ENCODE assay signal across 13 cellular contexts in the genomic region with DNA sequence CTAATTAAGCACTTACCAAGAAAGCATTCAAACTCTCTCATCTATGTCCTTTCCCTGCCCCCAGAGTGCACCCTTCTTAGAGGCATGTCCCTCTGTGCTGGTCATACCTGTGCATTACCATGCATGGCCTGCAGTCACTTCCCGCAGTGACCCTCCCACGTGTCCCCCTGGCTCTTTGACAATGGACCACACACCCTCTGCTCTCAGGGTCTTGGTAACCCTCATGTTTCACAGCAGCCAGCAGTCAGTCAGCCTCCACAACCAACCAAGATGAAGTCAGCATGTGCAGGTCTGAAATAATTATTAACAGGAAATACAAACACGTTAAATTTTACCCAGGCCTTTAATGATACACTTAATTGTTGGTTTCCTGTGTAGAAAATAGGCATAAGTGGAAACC. TPM values are rescaled to one million over a fixed set of nuclear protein-coding genes. Genes with fewer than 3 reads are reported as not detected.
DNase-seq lines count a peak whose midpoint lies in the region; ATAC-seq, FAIRE-seq and TF ChIP-seq lines count a peak whose summit lies in the region.
"Had no signal": no experiment of that assay in that cellular context is flagged by ENCODE, and none has a peak within 500 bp of the region (broad histone marks: within the 10 kb centered on the region; RNA-seq: fewer than 3 reads in every experiment).

No MANE protein-coding gene starts in this region.

- no peaks in the 10 kb centered on the region for H3K27me3 ChIP-seq in GM12878 (replicated peaks in 1 of 2; ENCODE audit: control insufficient read depth in 2 of 2, insufficient read depth in 2 of 2, low read length in 1 of 2)

- H3K4me2 ChIP-seq in GM12878 (ENCODE audit: control insufficient read depth, insufficient read depth), result no peak overlapping the region

- FAIRE-seq in GM12878 (lab: Jason Lieb, UNC), result no peak

- H3K36me3 Mint-ChIP-seq in activated CD4-positive, alpha-beta T cell treated with anti-CD3 and anti-CD28 coated beads, Interleukin-2, amount 10 ng/mL, durations not matched to agents 7 days and 5 days (ENCODE audit: low read depth), result peaks cover 29% of the 10 kb centered on the region
- H3K36me3 Mint-ChIP-seq in osteocyte (ENCODE audit: unreplicated experiment), result peaks cover 4% of the 10 kb centered on the region

- peaks cover 4% of the 10 kb centered on the region; the same call in 2 of the 3 replicates for H3K9me3 ChIP-seq in GM12878 (replicated peaks; ENCODE audit: control insufficient read depth, insufficient read depth, low read length)

- TF ChIP-seq RAD21 in GM12878 (IDR thresholded peaks at IDR 0.05; ENCODE audit: insufficient read depth, low read depth, low read length), result no peak

- H3K4me3 Mint-ChIP-seq in activated CD4-positive, alpha-beta T cell treated with anti-CD3 and anti-CD28 coated beads, Interleukin-2, amount 10 ng/mL, durations not matched to agents 7 days and 5 days, result peak overlapping the region; percentile 6
- H3K4me3 Mint-ChIP-seq in osteocyte (ENCODE audit: unreplicated experiment), result no peak overlapping the region
- H3K4me3 Mint-ChIP-seq: stimulated activated naive CD8-positive, alpha-beta T cell treated with anti-CD3 and anti-CD28 coated beads, Interleukin-15, Interleukin-2, amounts not matched to agents 100 ng/mL and 50 ng/mL, for 24 hours had no signal

- CTCF ChIA-PET in activated CD4-positive, alpha-beta T cell treated with anti-CD3 and anti-CD28 coated beads, Interleukin-2, amount 10 ng/mL, durations not matched to agents 7 days and 5 days (lab: Charles Lee), result interaction anchor here (1.4 to 2.4 kb wide), 3 partner anchors 11 to 67 kb away, joined by 4 to 6 read pairs (median 4); no protein-coding TSS in a partner anchor
- CTCF ChIA-PET in GM12878 (lab: Yijun Ruan, JAX), result interaction anchor here (0.8 to 2.6 kb wide), 4 partner anchors 18 to 322 kb away, joined by 4 to 6 read pairs (median 4); no protein-coding TSS in a partner anchor

- no peak for TF ChIP-seq EP300 in GM12878 (IDR thresholded peaks at IDR 0.05; ENCODE audit: borderline replicate concordance in 1 of 2, control insufficient read depth in 1 of 2, low read depth in 2 of 2, low read length in 2 of 2)

- ATAC-seq in GM21423 (IDR thresholded peaks at IDR 0.05; ENCODE audit: unreplicated experiment) (peak; percentile 31), GM12878 (peak; percentile 59)

- intact Hi-C loops in GM12878 (cut with micrococcal nuclease; ENCODE audit: unreplicated experiment), result no loop called here

- H4K20me1 ChIP-seq in GM12878 (ENCODE audit: control insufficient read depth, insufficient read depth), result no peaks in the 10 kb centered on the region; the same call in 1 of the 2 replicates

- peaks cover 12% of the 10 kb centered on the region for H3K9me3 Mint-ChIP-seq in activated CD4-positive, alpha-beta T cell treated with anti-CD3 and anti-CD28 coated beads, Interleukin-2, amount 10 ng/mL, durations not matched to agents 7 days and 5 days
- peaks cover 19% of the 10 kb centered on the region for H3K9me3 Mint-ChIP-seq in osteocyte (ENCODE audit: unreplicated experiment)
- H3K9me3 Mint-ChIP-seq: stimulated activated naive CD8-positive, alpha-beta T cell treated with anti-CD3 and anti-CD28 coated beads, Interleukin-15, Interleukin-2, amounts not matched to agents 100 ng/mL and 50 ng/mL, for 24 hours had no signal

- no peak for TF ChIP-seq POLR2A in GM12878 (IDR thresholded peaks at IDR 0.05; ENCODE audit: low read depth, low read length)

- H2AFZ ChIP-seq in GM12878 (ENCODE audit: control insufficient read depth, low read depth, low read length), result no peak overlapping the region

- H3K27ac ChIP-seq in GM12878 (ENCODE audit: control insufficient read depth, insufficient read depth), result no peak overlapping the region; the same call in 1 of the 2 replicates
- H3K27ac ChIP-seq in substantia nigra (ENCODE audit: low read depth, low read length, poor library complexity, severe bottlenecking), result no peak overlapping the region

- peaks cover 28% of the 10 kb centered on the region for H3K4me1 ChIP-seq in GM12878 (ENCODE audit: control insufficient read depth, insufficient read depth, low read length)

- no peak for TF ChIP-seq CTCF in GM12878 (IDR thresholded peaks at IDR 0.05 in 2 of 3, conservative IDR thresholded peaks at IDR 0.05 in 1 of 3; ENCODE audit: control insufficient read depth in 2 of 3, extremely low read depth in 1 of 3, insufficient read depth in 1 of 3, low read depth in 3 of 3, low read length in 3 of 3)
- TF ChIP-seq CTCF in osteocyte (IDR thresholded peaks at IDR 0.05), result no peak

- in situ Hi-C loops in GM12878 (cut with MboI), result no loop called here

- 0 out of 2 replicates have a peak overlapping the region, but pooled peaks have one; percentile 5 for H3K4me3 ChIP-seq in GM12878

- peaks cover 65% of the 10 kb centered on the region for H3K4me1 Mint-ChIP-seq in activated CD4-positive, alpha-beta T cell treated with anti-CD3 and anti-CD28 coated beads, Interleukin-2, amount 10 ng/mL, durations not matched to agents 7 days and 5 days
- H3K4me1 Mint-ChIP-seq in osteocyte (ENCODE audit: unreplicated experiment), result no peaks in the 10 kb centered on the region

- H3K9ac ChIP-seq in GM12878 (ENCODE audit: control insufficient read depth, insufficient read depth, low read length), result no peak overlapping the region

- no peak for DNase-seq in activated CD4-positive, alpha-beta T cell treated with anti-CD3 and anti-CD28 coated beads, Interleukin-2, amount 10 ng/mL, durations not matched to agents 7 days and 5 days
- no peak for DNase-seq in activated CD4-positive, alpha-beta T cell treated with anti-CD3 and anti-CD28 coated beads for 48 hours
- DNase-seq in GM12878 (ENCODE audit: low read depth, low spot score) (peak; percentile 48), osteocyte (ENCODE audit: extremely low spot score, unreplicated experiment) (peak; percentile 23), pons (ENCODE audit: low spot score) (no peak), substantia nigra (lab: John Stamatoyannopoulos, UW) (no peak), NCI-H2029 treated with DMSO at 0.1 percent for 48 hours (lab: John Stamatoyannopoulos, UW) (no peak)
- DNase-seq: ACHN, dermis blood vessel endothelial cell, SHP77 treated with DMSO at 0.1 percent for 48 hours had no signal

- POLR2A ChIA-PET in activated CD4-positive, alpha-beta T cell treated with anti-CD3 and anti-CD28 coated beads, Interleukin-2, amount 10 ng/mL, durations not matched to agents 7 days and 5 days (lab: Charles Lee), result interaction anchor here (1.1 kb wide), 1 partner anchor 348 kb away, joined by 3 read pairs; a partner anchor contains a TSS
- POLR2A ChIA-PET in GM12878 (lab: Charles Lee), result interaction anchor here (0.6 kb wide), 1 partner anchor 91 kb away, joined by 4 read pairs; no protein-coding TSS in a partner anchor

- 6% methylated on average over 3 of the region's 3 CpGs for WGBS in GM12878 (ENCODE audit: insufficient coverage, insufficient replicate concordance, low lambda C conversion rate, missing lambda C conversion rate)

- no peaks in the 10 kb centered on the region for H3K79me2 ChIP-seq in GM12878 (ENCODE audit: control insufficient read depth, insufficient read depth, low read length)

- SMC1A ChIA-PET in GM12878 (lab: Charles Lee; ENCODE audit: uncharacterized antibody, unreplicated experiment), result interaction anchor here (1.2 to 1.7 kb wide), 2 partner anchors 12 to 737 kb away, joined by 3 read pairs; no protein-coding TSS in a partner anchor

- H3K27me3 Mint-ChIP-seq in activated CD4-positive, alpha-beta T cell treated with anti-CD3 and anti-CD28 coated beads, Interleukin-2, amount 10 ng/mL, durations not matched to agents 7 days and 5 days, result peaks cover 8% of the 10 kb centered on the region
- peaks cover 5% of the 10 kb centered on the region for H3K27me3 Mint-ChIP-seq in osteocyte (ENCODE audit: unreplicated experiment)
- H3K27me3 Mint-ChIP-seq: stimulated activated naive CD8-positive, alpha-beta T cell treated with anti-CD3 and anti-CD28 coated beads, Interleukin-15, Interleukin-2, amounts not matched to agents 100 ng/mL and 50 ng/mL, for 24 hours had no signal

- RAD21 ChIA-PET in GM12878 (lab: Charles Lee; ENCODE audit: unreplicated experiment), result interaction anchor here (2.4 kb wide), 1 partner anchor 19 kb away, joined by 8 read pairs; no protein-coding TSS in a partner anchor

- no peaks in the 10 kb centered on the region; a peak in 1 of 4 replicates for H3K36me3 ChIP-seq in GM12878 (ENCODE audit: control insufficient read depth in 2 of 2, insufficient read depth in 2 of 2, low read length in 1 of 2)

- BruUV-seq in GM12878 (replicated peaks; lab: Mats Ljungman, UMichigan), result no TSS peak

- peak overlapping the region; percentile 92 for H3K27ac Mint-ChIP-seq in activated CD4-positive, alpha-beta T cell treated with anti-CD3 and anti-CD28 coated beads, Interleukin-2, amount 10 ng/mL, durations not matched to agents 7 days and 5 days
- no peak overlapping the region for H3K27ac Mint-ChIP-seq in osteocyte (ENCODE audit: unreplicated experiment)
- H3K27ac Mint-ChIP-seq: stimulated activated naive CD8-positive, alpha-beta T cell treated with anti-CD3 and anti-CD28 coated beads, Interleukin-15, Interleukin-2, amounts not matched to agents 100 ng/mL and 50 ng/mL, for 24 hours had no signal

RNA-seq across cellular contexts. Expression of a gene that starts 10.1 kb away (rescaled TPM):
- not detected for total RNA-seq in activated CD4-positive, alpha-beta T cell treated with anti-CD3 and anti-CD28 coated beads, Interleukin-2, amount 10 ng/mL, durations not matched to agents 7 days and 5 days
- total RNA-seq in GM12878 (2013; cell fraction: nucleolus; rRNA removed), result not detected in 2 replicates
- total RNA-seq in GM12878 (2014; rRNA removed), result not detected in 2 replicates
- not detected in 2 replicates for total RNA-seq in GM12878 (2014; rRNA removed; fragmentation: Illumina TruSeq; extraction: Trizol)
- total RNA-seq in GM12878 (2021), result not detected in 2 replicates
- polyA plus RNA-seq in GM12878 (2011; ENCODE audit: low read depth), result not detected
- polyA plus RNA-seq in GM12878 (2011; rRNA removed), result not detected in 2 replicates
- polyA plus RNA-seq in GM12878 (2011; cell fraction: cytosol; rRNA removed), result not detected in 2 replicates
- not detected in 2 replicates for polyA plus RNA-seq in GM12878 (2011; cell fraction: nucleus; rRNA removed)
- polyA plus RNA-seq in GM12878 (2012), result not detected in 2 replicates
- polyA plus RNA-seq in GM12878 (2014; fragmentation: Illumina TruSeq; extraction: Trizol), result not detected in 2 replicates
- not detected for polyA plus RNA-seq in GM12878 (2014; fragmentation: Nextera tagmentation; extraction: Ambion mirVana)
- not detected in 2 replicates for polyA plus RNA-seq in GM12878 (2014; rRNA removed)
- not detected for polyA plus RNA-seq in GM12878 (2016; fragmentation: Nextera tagmentation; extraction: Ambion mirVana)
- polyA minus RNA-seq in GM12878 (2011; rRNA and poly(A)+ RNA removed), result not detected in 2 replicates
- not detected in 2 replicates for polyA minus RNA-seq in GM12878 (2011; cell fraction: cytosol; rRNA and poly(A)+ RNA removed)
- not detected in 2 replicates for polyA minus RNA-seq in GM12878 (2011; cell fraction: nucleus; rRNA and poly(A)+ RNA removed)
- total RNA-seq in osteocyte, result not detected in 2 replicates
- total RNA-seq: dermis blood vessel endothelial cell, HT-29 had no signal

RNA-seq across cellular contexts. Expression of a gene that starts 25.0 kb away (rescaled TPM):
- not detected for total RNA-seq in activated CD4-positive, alpha-beta T cell treated with anti-CD3 and anti-CD28 coated beads, Interleukin-2, amount 10 ng/mL, durations not matched to agents 7 days and 5 days
- not detected in 2 replicates for total RNA-seq in GM12878 (2013; cell fraction: nucleolus; rRNA removed)
- total RNA-seq in GM12878 (2014; rRNA removed) (0.17 TPM in 1 of 2 replicates, not detected in the other), GM12878 (2014; rRNA removed; fragmentation: Illumina TruSeq; extraction: Trizol) (not detected in 2 replicates), GM12878 (2021) (not detected in 2 replicates), osteocyte (not detected in 2 replicates)
- polyA plus RNA-seq in GM12878 (2011; ENCODE audit: low read depth), result not detected
- polyA plus RNA-seq in GM12878 (2011; rRNA removed) (4.9 and 5.7 TPM in 2 replicates), GM12878 (2014; fragmentation: Illumina TruSeq; extraction: Trizol) (not detected in 2 replicates), GM12878 (2014; fragmentation: Nextera tagmentation; extraction: Ambion mirVana) (not detected), GM12878 (2014; rRNA removed) (not detected in 2 replicates), GM12878 (2016; fragmentation: Nextera tagmentation; extraction: Ambion mirVana) (under 1 TPM in 1 of 2 experiments, not detected in 1; 0.16 TPM)
- polyA plus RNA-seq in GM12878 (2011; cell fraction: cytosol; rRNA removed), result 5.0 and 5.4 TPM in 2 replicates
- polyA plus RNA-seq in GM12878 (2011; cell fraction: nucleus; rRNA removed), result 6.9 and 7.3 TPM in 2 replicates
- polyA plus RNA-seq in GM12878 (2012), result not detected in 2 replicates
- 0.51 and 2.9 TPM in 2 replicates for polyA minus RNA-seq in GM12878 (2011; rRNA and poly(A)+ RNA removed)
- polyA minus RNA-seq in GM12878 (2011; cell fraction: cytosol; rRNA and poly(A)+ RNA removed), result 1.6 TPM in 1 of 2 replicates, not detected in the other
- polyA minus RNA-seq in GM12878 (2011; cell fraction: nucleus; rRNA and poly(A)+ RNA removed), result 1.1 and 1.7 TPM in 2 replicates
- total RNA-seq: dermis blood vessel endothelial cell, HT-29 had no signal

RNA-seq across cellular contexts. Expression of a gene that starts 29.1 kb away (rescaled TPM):
- not detected for total RNA-seq in activated CD4-positive, alpha-beta T cell treated with anti-CD3 and anti-CD28 coated beads, Interleukin-2, amount 10 ng/mL, durations not matched to agents 7 days and 5 days
- total RNA-seq in GM12878 (2013; cell fraction: nucleolus; rRNA removed), result not detected in 2 replicates
- total RNA-seq in GM12878 (2014; rRNA removed) (not detected in 2 replicates), GM12878 (2014; rRNA removed; fragmentation: Illumina TruSeq; extraction: Trizol) (not detected in 2 replicates), GM12878 (2021) (not detected in 2 replicates), osteocyte (not detected in 2 replicates)
- not detected for polyA plus RNA-seq in GM12878 (2011; ENCODE audit: low read depth)
- polyA plus RNA-seq in GM12878 (2011; rRNA removed) (not detected in 2 replicates), GM12878 (2014; fragmentation: Illumina TruSeq; extraction: Trizol) (not detected in 2 replicates), GM12878 (2014; fragmentation: Nextera tagmentation; extraction: Ambion mirVana) (not detected), GM12878 (2014; rRNA removed) (not detected in 2 replicates), GM12878 (2016; fragmentation: Nextera tagmentation; extraction: Ambion mirVana) (not detected)
- not detected in 2 replicates for polyA plus RNA-seq in GM12878 (2011; cell fraction: cytosol; rRNA removed)
- not detected in 2 replicates for polyA plus RNA-seq in GM12878 (2011; cell fraction: nucleus; rRNA removed)
- not detected in 2 replicates for polyA plus RNA-seq in GM12878 (2012)
- polyA minus RNA-seq in GM12878 (2011; rRNA and poly(A)+ RNA removed), result not detected in 2 replicates
- polyA minus RNA-seq in GM12878 (2011; cell fraction: cytosol; rRNA and poly(A)+ RNA removed), result not detected in 2 replicates
- polyA minus RNA-seq in GM12878 (2011; cell fraction: nucleus; rRNA and poly(A)+ RNA removed), result not detected in 2 replicates
- total RNA-seq: dermis blood vessel endothelial cell, HT-29 had no signal

RNA-seq across cellular contexts. Expression of a gene that starts 31.4 kb away (rescaled TPM):
- under 1 TPM in 1 of 2 experiments, not detected in 1; 0.12 TPM for total RNA-seq in activated CD4-positive, alpha-beta T cell treated with anti-CD3 and anti-CD28 coated beads, Interleukin-2, amount 10 ng/mL, durations not matched to agents 7 days and 5 days
- total RNA-seq in GM12878 (2013; cell fraction: nucleolus; rRNA removed), result not detected in 2 replicates
- total RNA-seq in GM12878 (2014; rRNA removed) (not detected in 2 replicates), GM12878 (2014; rRNA removed; fragmentation: Illumina TruSeq; extraction: Trizol) (not detected in 2 replicates), GM12878 (2021) (not detected in 2 replicates), osteocyte (not detected in 2 replicates)
- not detected for polyA plus RNA-seq in GM12878 (2011; ENCODE audit: low read depth)
- polyA plus RNA-seq in GM12878 (2011; rRNA removed) (0.16 and 0.23 TPM in 2 replicates), GM12878 (2014; fragmentation: Illumina TruSeq; extraction: Trizol) (not detected in 2 replicates), GM12878 (2014; fragmentation: Nextera tagmentation; extraction: Ambion mirVana) (not detected), GM12878 (2014; rRNA removed) (not detected in 2 replicates), GM12878 (2016; fragmentation: Nextera tagmentation; extraction: Ambion mirVana) (not detected)
- 0.17 and 0.25 TPM in 2 replicates for polyA plus RNA-seq in GM12878 (2011; cell fraction: cytosol; rRNA removed)
- polyA plus RNA-seq in GM12878 (2011; cell fraction: nucleus; rRNA removed), result 5.1 and 6.0 TPM in 2 replicates
- polyA plus RNA-seq in GM12878 (2012), result not detected in 2 replicates
- 1.6 and 1.7 TPM in 2 replicates for polyA minus RNA-seq in GM12878 (2011; rRNA and poly(A)+ RNA removed)
- polyA minus RNA-seq in GM12878 (2011; cell fraction: cytosol; rRNA and poly(A)+ RNA removed), result not detected in 2 replicates
- 0.97 and 2.2 TPM in 2 replicates for polyA minus RNA-seq in GM12878 (2011; cell fraction: nucleus; rRNA and poly(A)+ RNA removed)
- total RNA-seq: dermis blood vessel endothelial cell, HT-29 had no signal

RNA-seq across cellular contexts. Expression of a gene that starts 37.8 kb away (rescaled TPM):
- total RNA-seq in activated CD4-positive, alpha-beta T cell treated with anti-CD3 and anti-CD28 coated beads, Interleukin-2, amount 10 ng/mL, durations not matched to agents 7 days and 5 days, result not detected
- not detected in 2 replicates for total RNA-seq in GM12878 (2013; cell fraction: nucleolus; rRNA removed)
- total RNA-seq in GM12878 (2014; rRNA removed) (not detected in 2 replicates), GM12878 (2014; rRNA removed; fragmentation: Illumina TruSeq; extraction: Trizol) (not detected in 2 replicates), GM12878 (2021) (not detected in 2 replicates), osteocyte (not detected in 2 replicates)
- polyA plus RNA-seq in GM12878 (2011; ENCODE audit: low read depth), result not detected
- polyA plus RNA-seq in GM12878 (2011; rRNA removed) (1.1 and 1.9 TPM in 2 replicates), GM12878 (2014; fragmentation: Illumina TruSeq; extraction: Trizol) (not detected in 2 replicates), GM12878 (2014; fragmentation: Nextera tagmentation; extraction: Ambion mirVana) (not detected), GM12878 (2014; rRNA removed) (not detected in 2 replicates), GM12878 (2016; fragmentation: Nextera tagmentation; extraction: Ambion mirVana) (not detected)
- polyA plus RNA-seq in GM12878 (2011; cell fraction: cytosol; rRNA removed), result 3.1 and 3.7 TPM in 2 replicates
- polyA plus RNA-seq in GM12878 (2011; cell fraction: nucleus; rRNA removed), result 4.7 and 6.7 TPM in 2 replicates
- polyA plus RNA-seq in GM12878 (2012), result not detected in 2 replicates
- 2.8 and 4.6 TPM in 2 replicates for polyA minus RNA-seq in GM12878 (2011; rRNA and poly(A)+ RNA removed)
- polyA minus RNA-seq in GM12878 (2011; cell fraction: cytosol; rRNA and poly(A)+ RNA removed), result not detected in 2 replicates
- polyA minus RNA-seq in GM12878 (2011; cell fraction: nucleus; rRNA and poly(A)+ RNA removed), result 0.86 and 1.8 TPM in 2 replicates
- total RNA-seq: dermis blood vessel endothelial cell, HT-29 had no signal

Comparison
In these comparisons a context has a peak if more than half of its experiments do, and no peak if none do; other contexts are left out.
1. DNase-seq: peak in GM12878 (single experiment) and osteocyte (single experiment); none in activated CD4-positive, alpha-beta T cell treated with anti-CD3 and anti-CD28 coated beads, Interleukin-2, amount 10 ng/mL, durations not matched to agents 7 days and 5 days (single experiment), activated CD4-positive, alpha-beta T cell treated with anti-CD3 and anti-CD28 coated beads for 48 hours (single experiment), pons (single experiment), substantia nigra (0 of 49) and NCI-H2029 treated with DMSO at 0.1 percent for 48 hours (single experiment).